ENCODE assay signal across 29 cellular contexts in the genomic region with DNA sequence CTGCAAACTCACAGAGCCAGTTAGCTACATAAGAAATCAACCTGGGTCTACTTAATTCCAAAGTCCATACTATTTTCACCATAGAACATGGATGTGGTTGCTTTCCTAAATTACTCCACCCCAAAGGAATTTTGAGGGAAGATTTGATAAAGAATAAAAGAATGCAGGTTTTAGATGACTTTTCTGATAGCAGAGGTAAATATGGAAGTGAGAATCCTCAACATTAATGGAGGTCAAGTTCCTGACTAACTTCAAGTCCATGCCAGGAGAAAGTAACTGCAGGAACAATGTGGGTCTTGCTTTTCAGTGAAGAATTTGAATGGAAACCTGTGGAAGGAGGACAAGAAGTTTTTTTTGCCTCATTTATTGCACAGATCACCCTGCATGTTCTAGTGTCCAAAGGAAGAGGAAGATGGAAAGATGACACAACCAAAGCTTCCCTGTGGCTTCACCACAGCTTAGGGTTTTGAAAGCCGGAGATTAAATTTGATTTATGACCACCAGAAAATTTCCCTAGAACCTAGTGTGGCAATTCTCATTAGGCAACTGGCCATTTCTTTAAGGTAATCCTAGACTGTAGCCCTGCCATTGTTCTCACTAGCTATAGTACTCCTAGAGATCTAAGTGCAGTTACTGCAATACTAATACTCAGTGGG.
DNase-seq lines count a peak whose midpoint lies in the region; ATAC-seq and TF ChIP-seq lines count a peak whose summit lies in the region.
"Had no signal": no experiment of that assay in that cellular context is flagged by ENCODE, and none has a peak within 500 bp of the region (broad histone marks: within the 10 kb centered on the region; RNA-seq: fewer than 3 reads in every experiment).

No MANE protein-coding gene starts in this region.

- in situ Hi-C loops in brain microvascular endothelial cell (cut with HindIII; ENCODE audit: low pct_ligation_motif_present, low sequenced_read_pairs) = loop anchor here (25.0 kb wide), 1 partner anchor 554 kb away; no protein-coding TSS in a partner anchor

- ATAC-seq in esophagus mucosa = peak; percentile 48
- ATAC-seq in GM18907 (IDR thresholded peaks at IDR 0.05; ENCODE audit: unreplicated experiment) = no peak
- ATAC-seq in HG02763 (IDR thresholded peaks at IDR 0.05; ENCODE audit: unreplicated experiment) = no peak
- ATAC-seq: activated CD8-positive, alpha-beta memory T cell treated with anti-CD3 and anti-CD28 coated beads, Interleukin-2, amount 10 ng/mL, durations not matched to agents 7 days and 5 days; activated naive CD4-positive, alpha-beta T cell treated with anti-CD3 and anti-CD28 coated beads, Interleukin-2, amount 50 U/mL, for 72 hours; activated T-helper 17 cell treated with anti-CD3 and anti-CD28 coated beads, Interleukin-2, amount 50 U/mL, for 72 hours had no signal

- H2AFZ ChIP-seq in Loucy (ENCODE audit: low read length) = 0 out of 2 replicates have a peak overlapping the region, but pooled peaks have one; percentile 41
- H2AFZ ChIP-seq: neural progenitor cell had no signal

- H3K9ac ChIP-seq in Loucy (ENCODE audit: low read depth, low read length, poor library complexity, severe bottlenecking) = no peak overlapping the region
- H3K9ac ChIP-seq: KMS-11, neural progenitor cell had no signal

- no peaks in the 10 kb centered on the region for H3K9me2 ChIP-seq in Loucy (replicated peaks; ENCODE audit: low read depth, low read length)

- TF ChIP-seq CTCF in Loucy (conservative IDR thresholded peaks at IDR 0.05; ENCODE audit: low read length) = no peak
- TF ChIP-seq CTCF in brain microvascular endothelial cell (IDR thresholded peaks at IDR 0.05; ENCODE audit: low read depth, low read length, missing control alignments) = no peak

- H3K9me3 ChIP-seq in Loucy (ENCODE audit: insufficient read depth, low read depth, low read length) = no peaks in the 10 kb centered on the region
- H3K9me3 ChIP-seq: prostate gland, suprapubic skin, uterus had no signal

- intact Hi-C loops in posterior vena cava (cut with DNase I) = no loop called here

- no peak overlapping the region for H3K4me3 ChIP-seq in Loucy (ENCODE audit: low read length, poor library complexity, severe bottlenecking)
- no peak overlapping the region for H3K4me3 ChIP-seq in brain microvascular endothelial cell (ENCODE audit: low read depth, low read length)
- H3K4me3 ChIP-seq: neural progenitor cell, prostate gland, suprapubic skin, uterus had no signal

- H3K4me2 ChIP-seq in Loucy (ENCODE audit: low read depth, low read length, poor library complexity, severe bottlenecking) = no peak overlapping the region
- H3K4me2 ChIP-seq: KMS-11, neural progenitor cell had no signal

- no peaks in the 10 kb centered on the region for H4K20me1 ChIP-seq in Loucy (ENCODE audit: insufficient read depth, low read length, poor library complexity, severe bottlenecking)

- DNase-seq in AML-193 (lab: John Stamatoyannopoulos, UW) = peak; percentile 84 to 89
- DNase-seq in OCI-M1 (lab: John Stamatoyannopoulos, UW) = peak; percentile 47
- no peak for DNase-seq in posterior vena cava (ENCODE audit: low spot score)
- DNase-seq in brain microvascular endothelial cell = no peak
- DNase-seq: ACHN; activated CD4-positive, alpha-beta T cell treated with anti-CD3 and anti-CD28 coated beads, Interleukin-2, amount 10 ng/mL, durations not matched to agents 24 days and 14 days; activated CD8-positive, alpha-beta memory T cell treated with anti-CD3 and anti-CD28 coated beads, Interleukin-2, amount 10 ng/mL, durations not matched to agents 7 days and 5 days; C1 segment of cervical spinal cord; cerebellar nuclear complex; foreskin fibroblast; HCEC 1CT; hippocampal formation; NCI-H1105 treated with DMSO at 0.1 percent for 48 hours; NCI-H2081; NCI-H446 treated with DMSO at 0.1 percent for 48 hours; Right ventricle myocardium superior; uterus had no signal

- H3F3A ChIP-seq in Loucy (ENCODE audit: low read depth) = no peaks in the 10 kb centered on the region

- no peaks in the 10 kb centered on the region for H3K4me1 ChIP-seq in Loucy (ENCODE audit: insufficient read depth, low read length, poor library complexity, severe bottlenecking)
- H3K4me1 ChIP-seq: neural progenitor cell, prostate gland, suprapubic skin, uterus had no signal

- H3K27me3 ChIP-seq in Loucy (ENCODE audit: insufficient read depth, low read length, poor library complexity, severe bottlenecking) (no peaks in the 10 kb centered on the region), brain microvascular endothelial cell (replicated peaks) (no peaks in the 10 kb centered on the region)
- H3K27me3 ChIP-seq: neural progenitor cell, suprapubic skin, uterus had no signal

- H3K36me3 ChIP-seq in Loucy (ENCODE audit: insufficient read depth, low read length) = no peaks in the 10 kb centered on the region
- H3K36me3 ChIP-seq in brain microvascular endothelial cell (replicated peaks) = no peaks in the 10 kb centered on the region
- H3K36me3 ChIP-seq: neural progenitor cell, prostate gland, suprapubic skin had no signal

- no peak overlapping the region for H3K27ac ChIP-seq in brain microvascular endothelial cell
- H3K27ac ChIP-seq: epithelial cell of prostate, KMS-11, neural progenitor cell, prostate gland, suprapubic skin, uterus, VCaP had no signal

- no peaks in the 10 kb centered on the region for H3K79me2 ChIP-seq in Loucy (ENCODE audit: insufficient read depth, low read length)

Comparison
In these comparisons a context has a peak if more than half of its experiments do, and no peak if none do; other contexts are left out.
1. DNase-seq: peak in AML-193 (2 of 2) and OCI-M1 (single experiment); none in posterior vena cava (single experiment) and brain microvascular endothelial cell (single experiment).